ENCODE assay signal across 9 cellular contexts in genomic region chr2:138059967-138060635, GRCh38.
DNase-seq lines count a peak whose midpoint lies in the region; ATAC-seq and TF ChIP-seq lines count a peak whose summit lies in the region.
"Had no signal": no experiment of that assay in that cellular context is flagged by ENCODE, and none has a peak within 500 bp of the region (broad histone marks: within the 10 kb centered on the region; RNA-seq: fewer than 3 reads in every experiment).

No MANE protein-coding gene starts in this region.

- H3K27ac ChIP-seq in CD8-positive, alpha-beta memory T cell (ENCODE audit: low read depth, low read length): no peak overlapping the region

- H3K9me3 ChIP-seq in CD8-positive, alpha-beta memory T cell (ENCODE audit: low read length): no peaks in the 10 kb centered on the region

- TF ChIP-seq CTCF in omental fat pad (IDR thresholded peaks at IDR 0.05): no peak

- H3K27me3 Mint-ChIP-seq in stimulated activated memory B cell treated with anti-CD40 and anti-IgM and Interleukin-4, amounts not matched to agents 10 μg/mL and 1 μg/mL and 100 μg/mL, for 72 hours: no peaks in the 10 kb centered on the region
- H3K27me3 Mint-ChIP-seq in CD8-positive, alpha-beta memory T cell: no peaks in the 10 kb centered on the region

- CTCF ChIA-PET in CD8-positive, alpha-beta memory T cell (lab: Charles Lee): interaction anchor here (1.1 kb wide), 1 partner anchor 9 kb away, joined by 3 read pairs; no protein-coding TSS in a partner anchor

- POLR2A ChIA-PET in CD8-positive, alpha-beta memory T cell (lab: Charles Lee): no interaction called here

- H3K4me1 ChIP-seq in CD8-positive, alpha-beta memory T cell (ENCODE audit: insufficient read depth, low read length): no peaks in the 10 kb centered on the region

- no peaks in the 10 kb centered on the region for H3K27me3 ChIP-seq in CD8-positive, alpha-beta memory T cell (ENCODE audit: insufficient read depth, low read length, poor library complexity, severe bottlenecking)

- no peaks in the 10 kb centered on the region for H3K9me3 Mint-ChIP-seq in stimulated activated memory B cell treated with anti-CD40 and anti-IgM and Interleukin-4, amounts not matched to agents 10 μg/mL and 1 μg/mL and 100 μg/mL, for 72 hours
- H3K9me3 Mint-ChIP-seq in CD8-positive, alpha-beta memory T cell: no peaks in the 10 kb centered on the region

- peak; percentile 62 for ATAC-seq in omental fat pad (ENCODE audit: low FRiP score)
- no peak for ATAC-seq in GM21786 (IDR thresholded peaks at IDR 0.05; ENCODE audit: unreplicated experiment)
- ATAC-seq in stimulated activated memory B cell treated with anti-CD40 and anti-IgM and Interleukin-4, amounts not matched to agents 10 μg/mL and 1 μg/mL and 100 μg/mL, for 72 hours: no peak

- no peaks in the 10 kb centered on the region for H3K4me1 Mint-ChIP-seq in stimulated activated memory B cell treated with anti-CD40 and anti-IgM and Interleukin-4, amounts not matched to agents 10 μg/mL and 1 μg/mL and 100 μg/mL, for 72 hours
- H3K4me1 Mint-ChIP-seq in CD8-positive, alpha-beta memory T cell: no peaks in the 10 kb centered on the region

- no peak overlapping the region for H3K4me3 Mint-ChIP-seq in stimulated activated memory B cell treated with anti-CD40 and anti-IgM and Interleukin-4, amounts not matched to agents 10 μg/mL and 1 μg/mL and 100 μg/mL, for 72 hours
- H3K4me3 Mint-ChIP-seq in CD8-positive, alpha-beta memory T cell: no peak overlapping the region

- no peaks in the 10 kb centered on the region for H3K36me3 Mint-ChIP-seq in stimulated activated memory B cell treated with anti-CD40 and anti-IgM and Interleukin-4, amounts not matched to agents 10 μg/mL and 1 μg/mL and 100 μg/mL, for 72 hours
- no peaks in the 10 kb centered on the region for H3K36me3 Mint-ChIP-seq in CD8-positive, alpha-beta memory T cell

- H3K4me3 ChIP-seq in CD8-positive, alpha-beta memory T cell (ENCODE audit: low read length): no peak overlapping the region

- DNase-seq in EL (peak; percentile 34), NCI-H2029 treated with DMSO at 0.1 percent for 48 hours (lab: John Stamatoyannopoulos, UW) (peak; percentile 12), brain pericyte (ENCODE audit: low read depth, low spot score) (peak; percentile 40), omental fat pad (ENCODE audit: low spot score) (peak; percentile 31), DMS114 treated with DMSO at 0.1 percent for 48 hours (lab: John Stamatoyannopoulos, UW; ENCODE audit: unreplicated experiment) (no peak)
- DNase-seq in CD8-positive, alpha-beta memory T cell: no peak
- DNase-seq: activated CD4-positive, alpha-beta T cell treated with anti-CD3 and anti-CD28 coated beads for 1 hour had no signal

- no peaks in the 10 kb centered on the region for H3K36me3 ChIP-seq in CD8-positive, alpha-beta memory T cell (ENCODE audit: insufficient read depth, low read length)

- H3K27ac Mint-ChIP-seq in stimulated activated memory B cell treated with anti-CD40 and anti-IgM and Interleukin-4, amounts not matched to agents 10 μg/mL and 1 μg/mL and 100 μg/mL, for 72 hours: no peak overlapping the region
- H3K27ac Mint-ChIP-seq in CD8-positive, alpha-beta memory T cell: no peak overlapping the region

Comparison
In these comparisons a context has a peak if more than half of its experiments do, and no peak if none do; other contexts are left out.
1. DNase-seq: peak in EL (single experiment), NCI-H2029 treated with DMSO at 0.1 percent for 48 hours (single experiment), brain pericyte (single experiment) and omental fat pad (single experiment); none in DMS114 treated with DMSO at 0.1 percent for 48 hours (single experiment) and CD8-positive, alpha-beta memory T cell (0 of 5).